Comparison of ENCODE assay signal across 9 cellular contexts in genomic region chr5:71460693-71461092, GRCh38.
"Had no signal": no experiment of that assay in that cellular context is flagged by ENCODE, and none has a peak within 500 bp of the region (broad histone marks: within the 10 kb centered on the region; RNA-seq: fewer than 3 reads in every experiment).

No MANE protein-coding gene starts in this region.

- H3K9ac ChIP-seq: GM23248, KMS-11 had no signal

- H3K27ac ChIP-seq: GM23248, KMS-11 had no signal

- H3K4me2 ChIP-seq: KMS-11 had no signal

- H3K9me3 ChIP-seq: HAP-1 had no signal

- H2AFZ ChIP-seq: GM23248 had no signal

- FAIRE-seq: HTR-8/SVneo had no signal

- ATAC-seq: HCT116 had no signal

- H3K4me3 ChIP-seq: GM23248, HAP-1 had no signal

- DNase-seq: GM23248, GOT3, H7, HFFc6, KBM-7 had no signal
